ENCODE assay signal across 8 cellular contexts in the genomic region with DNA sequence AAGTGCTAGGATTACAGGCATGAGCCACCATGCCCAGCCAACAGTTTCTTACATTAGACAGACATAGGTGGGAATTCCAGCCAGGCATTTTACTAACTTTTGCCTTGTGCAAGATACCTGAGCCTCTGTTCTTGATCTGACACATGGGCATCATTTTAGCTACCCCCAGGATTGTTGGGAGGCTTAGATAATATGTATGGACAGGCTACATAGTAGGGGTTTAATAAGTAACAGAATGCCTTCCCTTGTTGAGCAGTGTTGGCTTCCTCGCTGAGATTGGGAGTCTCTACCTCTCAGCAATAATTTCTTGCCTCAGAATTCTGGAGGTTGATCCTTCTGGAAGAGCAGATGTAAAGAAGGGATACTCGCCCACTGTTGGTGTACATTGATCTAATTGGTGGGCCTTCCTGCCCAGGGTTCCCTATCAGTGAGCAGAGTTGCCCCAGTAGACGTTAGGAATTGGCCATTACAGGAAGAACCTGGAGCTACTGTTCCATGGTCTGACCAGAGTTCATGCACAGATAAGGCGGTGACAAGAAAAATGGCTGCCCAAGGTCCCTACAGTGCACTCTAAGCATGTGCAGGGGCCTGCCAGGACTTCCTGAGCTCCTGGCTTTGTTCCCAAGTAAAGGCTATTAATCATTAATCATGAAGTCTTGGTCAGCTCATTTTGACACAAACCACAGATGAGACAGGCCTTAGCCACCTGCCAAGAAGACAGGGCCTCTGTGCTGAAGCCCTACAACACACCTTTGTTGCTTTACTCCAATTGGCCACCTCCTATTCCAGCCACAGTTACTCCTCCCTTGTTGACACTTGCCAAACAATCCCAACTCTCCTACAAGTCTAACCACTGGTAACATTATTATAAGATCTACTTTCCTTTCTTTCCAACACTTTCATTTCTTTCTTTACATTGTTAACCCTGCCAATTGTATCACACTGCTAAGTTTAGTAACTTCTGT. TPM values are rescaled to one million over a fixed set of nuclear protein-coding genes. Genes with fewer than 3 reads are reported as not detected.
DNase-seq lines count a peak whose midpoint lies in the region; ATAC-seq and TF ChIP-seq lines count a peak whose summit lies in the region.

No MANE protein-coding gene starts in this region.

- peaks cover 3 to 10% (median 8%) of the 10 kb centered on the region in 4 donors for H3K36me3 ChIP-seq in liver (ENCODE audit: control insufficient read depth in 4 of 4, insufficient read depth in 3 of 4, low read depth in 1 of 4, low read length in 3 of 4)

- TF ChIP-seq RAD21 in liver (IDR thresholded peaks at IDR 0.05): peak; percentile 11

- H3K36me3 Mint-ChIP-seq in activated naive CD8-positive, alpha-beta T cell treated with anti-CD3 and anti-CD28 coated beads, Interleukin-2, amount 50 U/mL, for 24 hours (ENCODE audit: low read depth): peaks cover 25% of the 10 kb centered on the region

- H3K27me3 ChIP-seq in liver (ENCODE audit: control insufficient read depth in 4 of 4, insufficient read depth in 4 of 4, low read length in 3 of 4): no peaks in the 10 kb centered on the region

- H3K4me3 ChIP-seq in liver (ENCODE audit: low read depth in 1 of 3, low read length in 3 of 3): no peak overlapping the region

- H3K4me1 ChIP-seq in liver (ENCODE audit: control insufficient read depth in 4 of 4, insufficient read depth in 4 of 4, low read length in 3 of 4): peaks cover 15 to 43% (median 35%) of the 10 kb centered on the region in 4 donors

- peaks cover 4% of the 10 kb centered on the region for H3K9me3 Mint-ChIP-seq in activated naive CD8-positive, alpha-beta T cell treated with anti-CD3 and anti-CD28 coated beads, Interleukin-2, amount 50 U/mL, for 24 hours

- peak overlapping the region; percentile 84 to 88 for H3K27ac ChIP-seq in liver (ENCODE audit: low read depth in 1 of 2, low read length in 2 of 2)

- peak overlapping the region; percentile 14 for H3K27ac Mint-ChIP-seq in activated naive CD8-positive, alpha-beta T cell treated with anti-CD3 and anti-CD28 coated beads, Interleukin-2, amount 50 U/mL, for 24 hours

- H3K9me3 ChIP-seq in liver (ENCODE audit: control insufficient read depth in 4 of 4, low read length in 3 of 4): no peaks in the 10 kb centered on the region

- no peaks in the 10 kb centered on the region for H3K27me3 Mint-ChIP-seq in activated naive CD8-positive, alpha-beta T cell treated with anti-CD3 and anti-CD28 coated beads, Interleukin-2, amount 50 U/mL, for 24 hours

- no peak for TF ChIP-seq CTCF in liver (IDR thresholded peaks at IDR 0.05; ENCODE audit: low read depth, low read length, missing input control)

- H3K4me3 Mint-ChIP-seq in activated naive CD8-positive, alpha-beta T cell treated with anti-CD3 and anti-CD28 coated beads, Interleukin-2, amount 50 U/mL, for 24 hours: no peak overlapping the region

- 20% methylated on average over 4 of the region's 4 CpGs for WGBS in liver

- peak; percentile 40 for DNase-seq in COLO668 (lab: John Stamatoyannopoulos, UW; ENCODE audit: unreplicated experiment)
- no peak for DNase-seq in activated naive CD8-positive, alpha-beta T cell treated with anti-CD3 and anti-CD28 coated beads, Interleukin-2, amount 50 U/mL, for 24 hours
- no peak for DNase-seq in cortex of kidney (lab: John Stamatoyannopoulos, UW)
- DNase-seq in activated naive CD4-positive, alpha-beta T cell (lab: John Stamatoyannopoulos, UW): no peak

- peak; percentile 65 for ATAC-seq in HG02678 (IDR thresholded peaks at IDR 0.05; ENCODE audit: unreplicated experiment)
- ATAC-seq in activated naive CD8-positive, alpha-beta T cell treated with anti-CD3 and anti-CD28 coated beads, Interleukin-2, amount 50 U/mL, for 24 hours: no peak
- ATAC-seq in GM19351 (IDR thresholded peaks at IDR 0.05; ENCODE audit: unreplicated experiment): no peak
- no peak for ATAC-seq in GM19023 (IDR thresholded peaks at IDR 0.05; ENCODE audit: unreplicated experiment)

- H3K4me1 Mint-ChIP-seq in activated naive CD8-positive, alpha-beta T cell treated with anti-CD3 and anti-CD28 coated beads, Interleukin-2, amount 50 U/mL, for 24 hours: peaks cover 69% of the 10 kb centered on the region

- peak overlapping the region; percentile 23 to 56 for H3K9ac ChIP-seq in liver (ENCODE audit: low read depth in 1 of 2, low read length in 2 of 2)

TF ChIP-seq in liver, 16 proteins besides CTCF, POLR2A, EP300 and RAD21:
- TF ChIP-seq, protein P1, sequence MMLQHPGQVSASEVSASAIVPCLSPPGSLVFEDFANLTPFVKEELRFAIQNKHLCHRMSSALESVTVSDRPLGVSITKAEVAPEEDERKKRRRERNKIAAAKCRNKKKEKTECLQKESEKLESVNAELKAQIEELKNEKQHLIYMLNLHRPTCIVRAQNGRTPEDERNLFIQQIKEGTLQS (IDR thresholded peaks at IDR 0.05): no peak
- TF ChIP-seq JUND (IDR thresholded peaks at IDR 0.05) (peak in 1 of 2 donors; percentile 71), HNF4G (IDR thresholded peaks at IDR 0.05) (no peak), RXRA (IDR thresholded peaks at IDR 0.05) (peak; percentile 37 to 82), FOXA2 (IDR thresholded peaks at IDR 0.05) (peak; percentile 84), NR2F2 (IDR thresholded peaks at IDR 0.05) (no peak), SP1 (IDR thresholded peaks at IDR 0.05) (peak; percentile 86), YY1 (IDR thresholded peaks at IDR 0.05) (peak; percentile 97), TAF1 (conservative IDR thresholded peaks at IDR 0.05) (peak; percentile 13), EGR1 (IDR thresholded peaks at IDR 0.05; ENCODE audit: low read depth in 2 of 2) (peak in 1 of 2 donors; percentile 45), FOXA1 (IDR thresholded peaks at IDR 0.05) (peak; percentile 68), HNF4A (conservative IDR thresholded peaks at IDR 0.05) (peak; percentile 68 to 71)
- TF ChIP-seq, protein P2, sequence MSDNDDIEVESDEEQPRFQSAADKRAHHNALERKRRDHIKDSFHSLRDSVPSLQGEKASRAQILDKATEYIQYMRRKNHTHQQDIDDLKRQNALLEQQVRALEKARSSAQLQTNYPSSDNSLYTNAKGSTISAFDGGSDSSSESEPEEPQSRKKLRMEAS (IDR thresholded peaks at IDR 0.05): peak; percentile 74
- TF ChIP-seq, protein P3, sequence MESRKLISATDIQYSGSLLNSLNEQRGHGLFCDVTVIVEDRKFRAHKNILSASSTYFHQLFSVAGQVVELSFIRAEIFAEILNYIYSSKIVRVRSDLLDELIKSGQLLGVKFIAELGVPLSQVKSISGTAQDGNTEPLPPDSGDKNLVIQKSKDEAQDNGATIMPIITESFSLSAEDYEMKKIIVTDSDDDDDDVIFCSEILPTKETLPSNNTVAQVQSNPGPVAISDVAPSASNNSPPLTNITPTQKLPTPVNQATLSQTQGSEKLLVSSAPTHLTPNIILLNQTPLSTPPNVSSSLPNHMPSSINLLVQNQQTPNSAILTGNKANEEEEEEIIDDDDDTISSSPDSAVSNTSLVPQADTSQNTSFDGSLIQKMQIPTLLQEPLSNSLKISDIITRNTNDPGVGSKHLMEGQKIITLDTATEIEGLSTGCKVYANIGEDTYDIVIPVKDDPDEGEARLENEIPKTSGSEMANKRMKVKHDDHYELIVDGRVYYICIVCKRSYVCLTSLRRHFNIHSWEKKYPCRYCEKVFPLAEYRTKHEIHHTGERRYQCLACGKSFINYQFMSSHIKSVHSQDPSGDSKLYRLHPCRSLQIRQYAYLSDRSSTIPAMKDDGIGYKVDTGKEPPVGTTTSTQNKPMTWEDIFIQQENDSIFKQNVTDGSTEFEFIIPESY (IDR thresholded peaks at IDR 0.05): no peak

RNA-seq across cellular contexts. Expression of a gene that starts 5.0 kb away (rescaled TPM):
- total RNA-seq in liver: 1 to 10 TPM; 1.1 to 2.1 TPM
- under 1 TPM; 0.42 to 0.71 TPM for polyA plus RNA-seq in liver

RNA-seq across cellular contexts. Expression of a gene that starts 7.3 kb away (rescaled TPM):
- 10 to 100 TPM; 18.0 to 29.3 TPM for total RNA-seq in liver
- 10 to 100 TPM; 32.0 to 46.8 TPM for polyA plus RNA-seq in liver

RNA-seq across cellular contexts. Expression of a gene that starts 17.6 kb away (rescaled TPM):
- total RNA-seq in liver: under 1 TPM in 1 of 2 donors, not detected in 1; 0.59 TPM
- polyA plus RNA-seq in liver: 1 to 10 TPM in 1 of 2 donors, under 1 TPM in 1; 0.28 to 4.2 TPM

RNA-seq across cellular contexts. Expression of a gene that starts 19.2 kb away (rescaled TPM):
- 10 to 100 TPM; 15.4 to 62.8 TPM for total RNA-seq in liver
- 10 to 100 TPM; 25.7 to 25.8 TPM for polyA plus RNA-seq in liver

RNA-seq across cellular contexts. Expression of a gene that starts 35.9 kb away (rescaled TPM):
- 10 to 100 TPM; 12.6 to 29.5 TPM for total RNA-seq in liver
- 10 to 100 TPM; 20.5 to 31.1 TPM for polyA plus RNA-seq in liver
